In the genomic region with DNA sequence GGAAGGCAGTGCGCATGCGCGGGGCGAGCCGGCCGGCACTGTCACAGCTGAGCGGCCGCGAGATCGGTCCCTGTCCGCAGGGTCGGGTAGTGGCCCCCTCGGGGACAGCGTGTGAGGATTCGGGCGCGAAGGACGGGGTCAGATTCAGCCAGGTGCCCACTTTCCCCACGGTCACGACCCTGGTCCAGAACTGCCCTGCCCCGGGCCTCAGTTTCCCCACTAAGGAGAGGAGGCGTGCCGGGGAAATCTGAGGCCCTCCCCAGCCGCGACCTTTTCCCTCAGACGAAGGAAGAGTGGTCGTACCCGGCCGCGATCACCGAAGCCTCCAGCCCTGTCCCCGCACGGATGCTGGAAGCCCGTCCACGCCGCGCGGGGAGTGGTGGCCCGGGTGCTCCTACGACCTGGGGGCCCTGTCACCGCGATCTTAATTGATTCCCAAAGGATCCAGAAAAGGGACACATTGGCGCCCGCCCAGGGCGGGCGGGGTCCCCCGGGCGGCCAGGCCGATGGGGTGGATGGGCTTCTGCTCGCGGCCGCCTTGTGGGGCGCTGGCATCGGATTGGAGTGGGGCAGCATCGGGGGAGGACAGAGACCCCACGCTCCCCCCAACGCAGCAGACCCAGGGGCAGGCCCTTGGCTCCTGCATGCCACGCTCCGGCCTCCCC, we compare ENCODE assay signal across 8 cellular contexts. TPM values are rescaled to one million over a fixed set of nuclear protein-coding genes. Genes with fewer than 3 reads are reported as not detected.
A peak's percentile ranks its signal among the peaks of the same experiment; 100 is the strongest.
DNase-seq lines count a peak whose midpoint lies in the region; ATAC-seq and TF ChIP-seq lines count a peak whose summit lies in the region.

No MANE protein-coding gene starts in this region.

- no peaks in the 10 kb centered on the region for H3K9me3 Mint-ChIP-seq in activated CD4-positive, alpha-beta memory T cell treated with anti-CD3 and anti-CD28 coated beads, Interleukin-2, amount 10 ng/mL, durations not matched to agents 7 days and 5 days

- DNase-seq in HAP-1 (ENCODE audit: low spot score in 2 of 2) (no peak), right atrium auricular region (ENCODE audit: low spot score) (no peak), spleen (peak; percentile 81), ecto neural progenitor cell (ENCODE audit: low spot score) (no peak), ureter (ENCODE audit: low spot score) (no peak)
- DNase-seq in activated CD4-positive, alpha-beta memory T cell treated with anti-CD3 and anti-CD28 coated beads, Interleukin-2, amount 10 ng/mL, durations not matched to agents 7 days and 5 days: no peak
- DNase-seq in stimulated activated CD4-positive, alpha-beta T cell treated with anti-CD3 and anti-CD28 coated beads, Interleukin-1b, Interleukin-23, amount 100 ng/mL, for 48 hours: no peak

- H3K27ac ChIP-seq in right atrium auricular region (peak overlapping the region; percentile 91 to 98), spleen (peak overlapping the region in 7 of 8 donors; percentile 90 to 96 (median 95))

- no peak for TF ChIP-seq CTCF in right atrium auricular region (IDR thresholded peaks at IDR 0.05)
- TF ChIP-seq CTCF in spleen (IDR thresholded peaks at IDR 0.05 in 8 of 11, conservative IDR thresholded peaks at IDR 0.05 in 3 of 11): peak in 1 of 11 experiments; percentile 21

- POLR2A ChIA-PET in activated CD4-positive, alpha-beta memory T cell treated with anti-CD3 and anti-CD28 coated beads, Interleukin-2, amount 10 ng/mL, durations not matched to agents 7 days and 5 days (lab: Charles Lee): interaction anchor here (0.7 to 2.5 kb wide), 2 partner anchors 42 to 68 kb away, joined by 4 to 8 read pairs; a partner anchor contains a TSS

- peak overlapping the region; percentile 67 for H3K4me3 Mint-ChIP-seq in activated CD4-positive, alpha-beta memory T cell treated with anti-CD3 and anti-CD28 coated beads, Interleukin-2, amount 10 ng/mL, durations not matched to agents 7 days and 5 days

- in situ Hi-C loops in HAP-1 (cut with MboI; ENCODE audit: low sequenced_read_pairs): no loop called here

- peaks cover 10% of the 10 kb centered on the region for H3K4me1 ChIP-seq in HAP-1
- peaks cover 0 to 7% of the 10 kb centered on the region in 2 donors for H3K4me1 ChIP-seq in right atrium auricular region
- H3K4me1 ChIP-seq in spleen: peaks cover 4 to 27% (median 15%) of the 10 kb centered on the region in 6 donors

- H3K4me3 ChIP-seq in HAP-1 (peak overlapping the region; percentile 61), right atrium auricular region (peak overlapping the region; percentile 55 to 66), spleen (peak overlapping the region; percentile 54 to 94 (median 75))

- WGBS in spleen, 5 donors: 12 to 41% (median 20%) methylated on average over 11 to 59 of the region's 59 CpGs

- intact Hi-C loops in spleen (cut with DNase I; ENCODE audit: low total_unique reads): no loop called here

- H3K27me3 ChIP-seq in HAP-1 (ENCODE audit: low read depth): no peaks in the 10 kb centered on the region
- H3K27me3 ChIP-seq in right atrium auricular region: no peaks in the 10 kb centered on the region
- no peaks in the 10 kb centered on the region for H3K27me3 ChIP-seq in spleen (replicated peaks in 1 of 7)

- no peaks in the 10 kb centered on the region for H3K9me3 ChIP-seq in HAP-1
- no peaks in the 10 kb centered on the region for H3K9me3 ChIP-seq in right atrium auricular region
- H3K9me3 ChIP-seq in spleen: no peaks in the 10 kb centered on the region

- H3K27me3 Mint-ChIP-seq in activated CD4-positive, alpha-beta memory T cell treated with anti-CD3 and anti-CD28 coated beads, Interleukin-2, amount 10 ng/mL, durations not matched to agents 7 days and 5 days: peaks cover 11% of the 10 kb centered on the region

- no peak for TF ChIP-seq POLR2A in spleen (IDR thresholded peaks at IDR 0.05)

- CTCF ChIA-PET in activated CD4-positive, alpha-beta memory T cell treated with anti-CD3 and anti-CD28 coated beads, Interleukin-2, amount 10 ng/mL, durations not matched to agents 7 days and 5 days (lab: Charles Lee): interaction anchor here (0.6 to 1.3 kb wide), 2 partner anchors 70 to 368 kb away, joined by 3 to 7 read pairs; no protein-coding TSS in a partner anchor

- peak overlapping the region; percentile 78 for H3K27ac Mint-ChIP-seq in activated CD4-positive, alpha-beta memory T cell treated with anti-CD3 and anti-CD28 coated beads, Interleukin-2, amount 10 ng/mL, durations not matched to agents 7 days and 5 days

- H3K36me3 ChIP-seq in HAP-1 (replicated peaks): no peaks in the 10 kb centered on the region
- peaks cover 12% of the 10 kb centered on the region for H3K36me3 ChIP-seq in right atrium auricular region
- no peaks in the 10 kb centered on the region for H3K36me3 ChIP-seq in spleen

- H3K4me1 Mint-ChIP-seq in activated CD4-positive, alpha-beta memory T cell treated with anti-CD3 and anti-CD28 coated beads, Interleukin-2, amount 10 ng/mL, durations not matched to agents 7 days and 5 days: peaks cover 11% of the 10 kb centered on the region

- no peak for ATAC-seq in HG03095 (IDR thresholded peaks at IDR 0.05; ENCODE audit: unreplicated experiment)

- no peaks in the 10 kb centered on the region for H3K36me3 Mint-ChIP-seq in activated CD4-positive, alpha-beta memory T cell treated with anti-CD3 and anti-CD28 coated beads, Interleukin-2, amount 10 ng/mL, durations not matched to agents 7 days and 5 days (ENCODE audit: low read depth)

RNA-seq across cellular contexts. Expression of a gene that starts 57.7 kb away (rescaled TPM):
- not detected for total RNA-seq in activated CD4-positive, alpha-beta memory T cell treated with anti-CD3 and anti-CD28 coated beads, Interleukin-2, amount 10 ng/mL, durations not matched to agents 7 days and 5 days
- total RNA-seq in right atrium auricular region: 100 to 1,000 TPM; 295 to 466 TPM
- total RNA-seq in spleen: 1 to 10 TPM; 2.1 to 5.8 (median 3.8) TPM
- 1 to 10 TPM in 1 of 3 donors, under 1 TPM in 2; 0.57 to 1.8 (median 0.62) TPM for polyA plus RNA-seq in spleen
- total RNA-seq in ureter: 10.1 TPM

Comparison
In these comparisons a context has a peak if more than half of its experiments do, and no peak if none do; other contexts are left out.
1. RNA of a gene that starts 57.7 kb away (total RNA-seq): 295 to 466 TPM in right atrium auricular region; 10.1 TPM in ureter (single experiment), 2.1 to 5.8 TPM in spleen and not detected in activated CD4-positive, alpha-beta memory T cell treated with anti-CD3 and anti-CD28 coated beads, Interleukin-2, amount 10 ng/mL, durations not matched to agents 7 days and 5 days; every median in the first group is over 10 times any median in the second.
2. Peak in every context shown above with its lines, with median percentiles within 50 percentile points of each other: H3K4me3 ChIP-seq.